18 cellular contexts compared by ENCODE assay signal in the genomic region with DNA sequence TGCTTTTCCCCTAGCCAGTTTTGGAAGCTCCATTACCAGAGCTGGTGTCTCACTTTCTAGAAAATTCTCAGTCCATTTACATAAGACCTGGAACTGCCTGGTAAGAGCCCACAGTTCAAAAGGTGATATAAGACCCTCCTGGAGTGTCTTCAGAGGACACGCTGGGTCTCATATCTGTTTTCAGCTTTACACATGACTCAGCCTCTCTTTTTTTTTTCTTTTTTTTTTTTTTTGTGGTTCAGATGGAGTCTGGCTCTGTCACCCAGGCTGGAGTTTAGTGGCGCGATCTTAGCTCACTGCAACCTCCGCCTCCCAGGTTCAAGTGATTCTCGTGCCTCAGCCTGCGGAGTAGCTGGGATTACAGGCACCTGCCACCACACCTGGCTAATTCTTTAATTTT.
"Had no signal": no experiment of that assay in that cellular context is flagged by ENCODE, and none has a peak within 500 bp of the region (broad histone marks: within the 10 kb centered on the region; RNA-seq: fewer than 3 reads in every experiment).

No MANE protein-coding gene starts in this region.

- DNase-seq: activated CD4-positive, alpha-beta T cell treated with anti-CD3 and anti-CD28 coated beads for 36 hours; activated CD4-positive, alpha-beta T cell treated with anti-CD3 and anti-CD28 coated beads, Interleukin-2, amount 50 U/mL, for 48 hours; activated naive CD4-positive, alpha-beta T cell treated with anti-CD3 and anti-CD28 coated beads for 36 hours; activated naive CD8-positive, alpha-beta T cell treated with anti-CD3 and anti-CD28 coated beads, Interleukin-2, amount 50 U/mL, for 24 hours; activated T-cell treated with anti-CD3 and anti-CD28 coated beads, Interleukin-2, amount 50 U/mL, for 1 hour; effector memory CD4-positive, alpha-beta T cell; mesendoderm; naive thymus-derived CD8-positive, alpha-beta T cell; stomach; SW 1271; upper lobe of left lung had no signal

- H3K4me3 ChIP-seq: ascending aorta, prostate gland, right atrium auricular region, stomach, testis, upper lobe of left lung had no signal

- H3K36me3 ChIP-seq: ascending aorta, prostate gland, right atrium auricular region, stomach, upper lobe of left lung had no signal

- H3K27me3 Mint-ChIP-seq: dendritic cell treated with granulocyte-macrophage colony-stimulating factor and Interleukin-4, amounts not matched to agents 40 ng/mL and 50 ng/mL, for 4 days had no signal

- H3K9me3 Mint-ChIP-seq: activated naive CD4-positive, alpha-beta T cell treated with anti-CD3 and anti-CD28 coated beads for 36 hours; activated naive CD8-positive, alpha-beta T cell treated with anti-CD3 and anti-CD28 coated beads, Interleukin-2, amount 50 U/mL, for 24 hours; activated T-helper 2 cell treated with anti-CD3 and anti-CD28 coated beads, Interferon-gamma antibody, Interleukin-2, Interleukin-4, amounts not matched to agents 10 μg/mL and 5 μg/mL and 100 μg/mL, durations not matched to agents 14 hours and 24 hours and 36 hours; dendritic cell treated with granulocyte-macrophage colony-stimulating factor and Interleukin-4, amounts not matched to agents 40 ng/mL and 50 ng/mL, for 4 days had no signal

- H3K27ac ChIP-seq: ascending aorta, prostate gland, right atrium auricular region, stomach, testis, upper lobe of left lung had no signal

- H3K27ac Mint-ChIP-seq: activated CD4-positive, alpha-beta T cell treated with anti-CD3 and anti-CD28 coated beads for 36 hours; activated naive CD4-positive, alpha-beta T cell treated with anti-CD3 and anti-CD28 coated beads for 36 hours; activated naive CD8-positive, alpha-beta T cell treated with anti-CD3 and anti-CD28 coated beads, Interleukin-2, amount 50 U/mL, for 24 hours; activated T-helper 2 cell treated with anti-CD3 and anti-CD28 coated beads, Interferon-gamma antibody, Interleukin-2, Interleukin-4, amounts not matched to agents 10 μg/mL and 5 μg/mL and 100 μg/mL, durations not matched to agents 14 hours and 24 hours and 36 hours; dendritic cell treated with granulocyte-macrophage colony-stimulating factor and Interleukin-4, amounts not matched to agents 40 ng/mL and 50 ng/mL, for 4 days; naive thymus-derived CD8-positive, alpha-beta T cell; WTC11 had no signal

- H3K27me3 ChIP-seq: ascending aorta, right atrium auricular region, stomach, testis, upper lobe of left lung had no signal

- H3K4me1 ChIP-seq: ascending aorta, prostate gland, right atrium auricular region, testis had no signal

- H3K9me3 ChIP-seq: ascending aorta, prostate gland, right atrium auricular region, stomach, testis, upper lobe of left lung had no signal

- ATAC-seq: activated CD4-positive, alpha-beta T cell treated with anti-CD3 and anti-CD28 coated beads for 36 hours; activated naive CD8-positive, alpha-beta T cell treated with anti-CD3 and anti-CD28 coated beads, Interleukin-2, amount 50 U/mL, for 24 hours; naive thymus-derived CD8-positive, alpha-beta T cell; WTC11 had no signal

- H3K4me3 Mint-ChIP-seq: activated CD4-positive, alpha-beta T cell treated with anti-CD3 and anti-CD28 coated beads for 36 hours; activated naive CD4-positive, alpha-beta T cell treated with anti-CD3 and anti-CD28 coated beads for 36 hours; activated naive CD8-positive, alpha-beta T cell treated with anti-CD3 and anti-CD28 coated beads, Interleukin-2, amount 50 U/mL, for 24 hours; dendritic cell treated with granulocyte-macrophage colony-stimulating factor and Interleukin-4, amounts not matched to agents 40 ng/mL and 50 ng/mL, for 4 days; naive thymus-derived CD8-positive, alpha-beta T cell; WTC11 had no signal
